ENCODE assay signal across 11 cellular contexts in the genomic region with DNA sequence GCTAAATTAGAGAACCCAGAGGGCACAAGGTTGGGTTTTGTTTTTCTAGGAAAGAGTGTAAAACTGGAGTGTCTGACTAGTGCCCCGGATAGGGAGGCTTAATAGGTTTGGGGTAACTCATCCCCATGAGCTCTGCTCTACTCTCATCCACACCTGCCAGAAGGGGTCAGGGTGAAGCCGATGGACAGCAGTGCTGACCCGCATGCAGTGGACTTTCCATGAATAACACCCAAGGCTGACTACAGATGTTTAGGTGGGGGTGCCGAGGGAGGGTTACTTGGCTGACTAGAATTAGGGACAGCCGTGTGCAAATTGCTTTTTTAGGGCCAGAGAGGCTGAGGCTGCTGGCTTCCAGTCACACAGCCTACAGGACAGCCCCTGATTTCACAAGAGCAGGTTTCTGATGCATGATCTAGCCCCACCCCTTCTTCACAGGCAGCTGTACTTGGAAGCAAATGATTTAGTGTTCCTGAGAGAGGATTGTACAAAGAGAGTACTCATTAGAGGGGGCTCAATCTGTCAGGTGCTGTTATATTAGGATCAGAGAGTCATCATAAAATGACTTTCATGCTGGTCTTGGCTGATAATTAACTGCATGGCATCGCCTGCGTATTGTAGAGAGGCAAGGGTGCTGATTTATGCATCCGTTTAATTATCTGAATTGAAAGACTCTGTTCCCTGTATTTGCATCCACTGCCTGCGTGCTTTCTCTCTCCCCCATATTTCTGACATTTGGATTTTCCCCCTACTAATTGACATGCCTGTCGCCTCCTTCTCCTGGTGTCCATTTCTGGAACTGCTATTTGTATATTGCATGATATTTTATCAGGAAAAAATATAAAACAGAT. TPM values are rescaled to one million over a fixed set of nuclear protein-coding genes. Genes with fewer than 3 reads are reported as not detected.
DNase-seq lines count a peak whose midpoint lies in the region; ATAC-seq and TF ChIP-seq lines count a peak whose summit lies in the region.
"Had no signal": no experiment of that assay in that cellular context is flagged by ENCODE, and none has a peak within 500 bp of the region (broad histone marks: within the 10 kb centered on the region; RNA-seq: fewer than 3 reads in every experiment).

No MANE protein-coding gene starts in this region.

- ATAC-seq in T-helper 17 cell (no peak), GM21619 (IDR thresholded peaks at IDR 0.05; ENCODE audit: unreplicated experiment) (no peak)
- ATAC-seq: naive thymus-derived CD4-positive, alpha-beta T cell had no signal

- H3K4me3 ChIP-seq in OCI-LY3 (ENCODE audit: low read length) = peak overlapping the region; percentile 52

- peak overlapping the region; percentile 18; the same call in 1 of the 2 replicates for H3K9ac ChIP-seq in OCI-LY3 (ENCODE audit: low read length)

- H3K27me3 Mint-ChIP-seq in progenitor cell of endocrine pancreas (peaks cover 26% of the 10 kb centered on the region), T-helper 17 cell (peaks cover 26% of the 10 kb centered on the region)

- peaks cover 41% of the 10 kb centered on the region for H3K4me1 ChIP-seq in OCI-LY3 (ENCODE audit: low read length)

- H2AFZ ChIP-seq in OCI-LY3 (ENCODE audit: low read depth, low read length) = 0 out of 2 replicates have a peak overlapping the region, but pooled peaks have one; percentile 34

- DNase-seq in HCEC 1CT = peak; percentile 58
- DNase-seq in fibroblast of gingiva (ENCODE audit: low read depth) = peak; percentile 51
- no peak for DNase-seq in progenitor cell of endocrine pancreas (ENCODE audit: low spot score, unreplicated experiment)
- DNase-seq in activated naive CD4-positive, alpha-beta T cell (lab: John Stamatoyannopoulos, UW) = no peak
- no peak for DNase-seq in T-helper 17 cell
- no peak for DNase-seq in activated gamma-delta T cell (lab: John Stamatoyannopoulos, UW)
- DNase-seq: cortex of kidney; naive thymus-derived CD4-positive, alpha-beta T cell; NCI-H1417 treated with DMSO at 0.1 percent for 48 hours had no signal

- H3K27me3 ChIP-seq in OCI-LY3 (ENCODE audit: low read depth, low read length) = no peaks in the 10 kb centered on the region

- H3K36me3 ChIP-seq in OCI-LY3 (replicated peaks; ENCODE audit: low read depth, low read length) = no peaks in the 10 kb centered on the region

- H3K79me2 ChIP-seq in OCI-LY3 (ENCODE audit: low read length) = no peaks in the 10 kb centered on the region

- H3K9me3 ChIP-seq in OCI-LY3 (ENCODE audit: insufficient read depth, low read length) (no peaks in the 10 kb centered on the region), T-helper 17 cell (ENCODE audit: control insufficient read depth, low read length, poor library complexity, severe bottlenecking) (no peaks in the 10 kb centered on the region)

- H3K27ac Mint-ChIP-seq in progenitor cell of endocrine pancreas (no peak overlapping the region), T-helper 17 cell (no peak overlapping the region)
- H3K27ac Mint-ChIP-seq: naive thymus-derived CD4-positive, alpha-beta T cell had no signal

- no peak overlapping the region for H3K4me3 Mint-ChIP-seq in progenitor cell of endocrine pancreas (ENCODE audit: low read depth)
- H3K4me3 Mint-ChIP-seq in T-helper 17 cell = no peak overlapping the region
- H3K4me3 Mint-ChIP-seq: naive thymus-derived CD4-positive, alpha-beta T cell had no signal

- peak overlapping the region; percentile 70 for H3K4me2 ChIP-seq in OCI-LY3 (ENCODE audit: low read length)

- H3K27ac ChIP-seq in OCI-LY3 (ENCODE audit: low read length) = peak overlapping the region; percentile 69

- no peaks in the 10 kb centered on the region for H3K9me3 Mint-ChIP-seq in progenitor cell of endocrine pancreas (ENCODE audit: low read depth)

- no peaks in the 10 kb centered on the region for H4K20me1 ChIP-seq in OCI-LY3 (ENCODE audit: insufficient read depth, low read length)

- TF ChIP-seq CTCF in OCI-LY3 (IDR thresholded peaks at IDR 0.05; ENCODE audit: low read depth, low read length) (0 out of 2 replicates have a peak, but pooled peaks have one; percentile 20), progenitor cell of endocrine pancreas (IDR thresholded peaks at IDR 0.05; ENCODE audit: unreplicated experiment) (peak; percentile 47)

- H3K4me1 Mint-ChIP-seq in progenitor cell of endocrine pancreas (ENCODE audit: low read depth) = peaks cover 10% of the 10 kb centered on the region
- H3K4me1 Mint-ChIP-seq in T-helper 17 cell = no peaks in the 10 kb centered on the region
- H3K4me1 Mint-ChIP-seq: naive thymus-derived CD4-positive, alpha-beta T cell had no signal

- H3K36me3 Mint-ChIP-seq in progenitor cell of endocrine pancreas (ENCODE audit: insufficient read depth) (no peaks in the 10 kb centered on the region), T-helper 17 cell (ENCODE audit: low read depth) (no peaks in the 10 kb centered on the region)
- H3K36me3 Mint-ChIP-seq: naive thymus-derived CD4-positive, alpha-beta T cell had no signal

RNA-seq across cellular contexts. Expression of gene INHBA, which starts 9.5 kb away (rescaled TPM):
- total RNA-seq in progenitor cell of endocrine pancreas (0.31 and 0.34 TPM in 2 replicates), T-helper 17 cell (under 1 TPM in 1 of 2 donors, not detected in 1; 0.12 TPM)

Comparison
In these comparisons a context has a peak if more than half of its experiments do, and no peak if none do; other contexts are left out.
1. DNase-seq: peak in HCEC 1CT (single experiment) and fibroblast of gingiva (single experiment); none in progenitor cell of endocrine pancreas (single experiment), activated naive CD4-positive, alpha-beta T cell (0 of 4), T-helper 17 cell (0 of 3) and activated gamma-delta T cell (single experiment).